ENCODE assay signal across 24 cellular contexts in the genomic region with DNA sequence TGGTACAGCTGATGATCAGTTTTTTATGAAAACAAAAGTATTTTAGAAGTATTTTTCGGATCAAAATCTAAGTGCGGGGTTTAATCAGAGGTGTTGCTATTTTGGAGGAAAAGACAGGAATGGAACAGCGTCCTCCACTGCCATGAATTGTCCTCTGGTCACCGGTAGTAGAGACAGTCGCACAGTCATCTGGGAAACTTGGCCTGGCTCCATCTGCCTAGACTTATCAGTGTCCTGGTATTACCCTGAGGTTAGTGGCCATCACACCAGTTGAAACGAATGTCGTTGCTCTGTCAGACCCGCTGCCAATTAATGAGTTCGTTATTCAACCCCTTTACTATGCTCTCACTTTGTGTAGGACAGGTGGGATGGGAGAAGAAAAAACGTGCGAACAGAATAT. TPM values are rescaled to one million over a fixed set of nuclear protein-coding genes. Genes with fewer than 3 reads are reported as not detected.
DNase-seq lines count a peak whose midpoint lies in the region; ATAC-seq, FAIRE-seq and TF ChIP-seq lines count a peak whose summit lies in the region.
"Had no signal": no experiment of that assay in that cellular context is flagged by ENCODE, and none has a peak within 500 bp of the region (broad histone marks: within the 10 kb centered on the region; RNA-seq: fewer than 3 reads in every experiment).

No MANE protein-coding gene starts in this region.

- H3K27me3 Mint-ChIP-seq in type B pancreatic cell, result peaks cover 99% of the 10 kb centered on the region

- no peak overlapping the region for H3K27ac Mint-ChIP-seq in type B pancreatic cell
- H3K27ac Mint-ChIP-seq: CD4-positive, CD25-positive, alpha-beta regulatory T cell had no signal

- intact Hi-C loops in left ventricle myocardium inferior (cut with micrococcal nuclease) (no loop called here), left cardiac atrium (cut with DNase I) (no loop called here), pancreas (cut with DNase I) (no loop called here)

- H3K36me3 ChIP-seq in left ventricle myocardium inferior (no peaks in the 10 kb centered on the region), RWPE2 (ENCODE audit: low read depth) (no peaks in the 10 kb centered on the region), pancreas (no peaks in the 10 kb centered on the region)
- H3K36me3 ChIP-seq: BE2C, SJSA1 had no signal

- H3K27ac ChIP-seq in left ventricle myocardium inferior (replicated peaks) (no peak overlapping the region), RWPE2 (ENCODE audit: poor library complexity, severe bottlenecking) (no peak overlapping the region), pancreas (no peak overlapping the region)
- H3K27ac ChIP-seq: PC-9, RWPE1, SJSA1 had no signal

- H3K9me3 ChIP-seq in left ventricle myocardium inferior (replicated peaks), result no peaks in the 10 kb centered on the region
- H3K9me3 ChIP-seq in RWPE2 (ENCODE audit: severe bottlenecking), result no peaks in the 10 kb centered on the region
- H3K9me3 ChIP-seq in pancreas, result no peaks in the 10 kb centered on the region
- H3K9me3 ChIP-seq: BE2C had no signal

- H3K36me3 Mint-ChIP-seq in type B pancreatic cell, result no peaks in the 10 kb centered on the region
- H3K36me3 Mint-ChIP-seq: CD4-positive, CD25-positive, alpha-beta regulatory T cell had no signal

- no peak for DNase-seq in left ventricle myocardium inferior
- no peak for DNase-seq in left cardiac atrium
- DNase-seq in RWPE2 (ENCODE audit: low spot score), result peak; percentile 30
- DNase-seq in cerebellar nuclear complex (lab: John Stamatoyannopoulos, UW), result peak; percentile 12 to 28
- peak in 1 of 6 donors; percentile 31 for DNase-seq in pancreas
- DNase-seq in type B pancreatic cell (ENCODE audit: extremely low spot score, unreplicated experiment), result no peak
- no peak for DNase-seq in activated T-cell treated with anti-CD3 and anti-CD28 coated beads for 4 hours
- DNase-seq: BE2C; CD4-positive, CD25-positive, alpha-beta regulatory T cell; COR-L47; GOT3; NCI-H1417 treated with DMSO at 0.1 percent for 48 hours; NCI-H187 treated with DMSO at 0.1 percent for 48 hours; NCI-H2227 treated with DMSO at 0.1 percent for 48 hours; NCI-H510A treated with DMSO at 0.1 percent for 48 hours; NCI-H774; PC-9 had no signal

- ATAC-seq in left cardiac atrium, result no peak
- ATAC-seq in RWPE2 (ENCODE audit: low read depth), result no peak
- peak in 3 of 4 donors; percentile 54 to 66 (median 61) for ATAC-seq in pancreas
- ATAC-seq in GM18498 (IDR thresholded peaks at IDR 0.05; ENCODE audit: unreplicated experiment), result no peak

- no peak for FAIRE-seq in pancreas (lab: Jason Lieb, UNC)
- FAIRE-seq: A204.1, GM12891, GM18507 had no signal

- H3K4me1 ChIP-seq in left ventricle myocardium inferior, result peaks cover 36% of the 10 kb centered on the region
- no peaks in the 10 kb centered on the region for H3K4me1 ChIP-seq in RWPE2 (ENCODE audit: insufficient read depth, poor library complexity, severe bottlenecking)
- peaks cover 6 to 22% (median 8%) of the 10 kb centered on the region in 3 donors for H3K4me1 ChIP-seq in pancreas
- H3K4me1 ChIP-seq: BE2C, SJSA1 had no signal

- H3K27me3 ChIP-seq in left ventricle myocardium inferior (ENCODE audit: low read depth), result peaks cover 100% of the 10 kb centered on the region
- peaks cover 100% of the 10 kb centered on the region for H3K27me3 ChIP-seq in RWPE2 (ENCODE audit: insufficient read depth, poor library complexity, severe bottlenecking)
- H3K27me3 ChIP-seq in pancreas, result peaks cover 0 to 55% (median 18%) of the 10 kb centered on the region in 4 donors
- H3K27me3 ChIP-seq: BE2C had no signal

- H3K4me1 Mint-ChIP-seq in type B pancreatic cell (ENCODE audit: unreplicated experiment), result peaks cover 6% of the 10 kb centered on the region

- H3K9me3 Mint-ChIP-seq in type B pancreatic cell, result no peaks in the 10 kb centered on the region

- H3K4me3 Mint-ChIP-seq in type B pancreatic cell, result no peak overlapping the region
- H3K4me3 Mint-ChIP-seq: CD4-positive, CD25-positive, alpha-beta regulatory T cell had no signal

- 10 to 13% methylated on average over 11 of the region's 11 CpGs for WGBS in pancreas, 2 donors

- TF ChIP-seq CTCF in left ventricle myocardium inferior (IDR thresholded peaks at IDR 0.05; ENCODE audit: borderline replicate concordance) (no peak), RWPE2 (IDR thresholded peaks at IDR 0.05; ENCODE audit: poor library complexity, severe bottlenecking) (no peak), pancreas (IDR thresholded peaks at IDR 0.05) (no peak), type B pancreatic cell (conservative IDR thresholded peaks at IDR 0.05) (no peak)

- peak overlapping the region; percentile 53 for H3K4me3 ChIP-seq in left ventricle myocardium inferior
- no peak overlapping the region for H3K4me3 ChIP-seq in RWPE2 (ENCODE audit: severe bottlenecking)
- peak overlapping the region in 1 of 4 donors; percentile 29 for H3K4me3 ChIP-seq in pancreas
- H3K4me3 ChIP-seq: PC-9, SJSA1 had no signal

RNA-seq across cellular contexts. Expression of a gene that starts 8.2 kb away (rescaled TPM):
- total RNA-seq in left ventricle myocardium inferior, result not detected
- not detected for total RNA-seq in left cardiac atrium
- not detected for total RNA-seq in pancreas
- polyA plus RNA-seq in pancreas, result not detected
- 2.1 and 7.8 TPM in 2 replicates for total RNA-seq in type B pancreatic cell (ENCODE audit: low replicate concordance)
- total RNA-seq: CD4-positive, CD25-positive, alpha-beta regulatory T cell; M059J; PC-9; SJSA1 had no signal
- polyA plus RNA-seq: CD4-positive, CD25-positive, alpha-beta regulatory T cell had no signal

Comparison
In these comparisons a context has a peak if more than half of its experiments do, and no peak if none do; other contexts are left out.
1. DNase-seq: peak in RWPE2 (single experiment) and cerebellar nuclear complex (2 of 2); none in left ventricle myocardium inferior (single experiment), left cardiac atrium (single experiment), type B pancreatic cell (single experiment) and activated T-cell treated with anti-CD3 and anti-CD28 coated beads for 4 hours (single experiment).
2. ATAC-seq: peak in pancreas (3 of 4); none in left cardiac atrium (0 of 2), RWPE2 (single experiment) and GM18498 (single experiment).